14 cellular contexts compared by ENCODE assay signal in the genomic region with DNA sequence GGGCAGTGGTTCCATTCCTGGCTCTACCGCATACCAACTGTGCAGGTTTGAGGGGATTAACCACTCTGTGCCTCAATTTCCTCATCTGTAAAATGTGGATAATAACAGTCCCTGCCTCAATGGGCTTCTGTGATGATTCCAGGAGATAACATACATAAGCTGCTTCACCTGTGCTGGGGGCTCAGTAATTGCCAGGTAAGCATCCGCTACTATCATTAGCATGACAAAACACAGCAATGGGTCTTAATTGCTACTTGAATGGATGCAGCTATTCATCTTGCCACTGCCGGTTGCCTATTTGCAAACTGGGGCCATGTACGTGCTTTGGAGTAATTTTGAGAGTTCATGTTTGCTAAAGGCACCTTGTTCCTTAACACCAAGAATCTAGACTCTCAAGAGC.
DNase-seq lines count a peak whose midpoint lies in the region; FAIRE-seq and TF ChIP-seq lines count a peak whose summit lies in the region.
"Had no signal": no experiment of that assay in that cellular context is flagged by ENCODE, and none has a peak within 500 bp of the region (broad histone marks: within the 10 kb centered on the region; RNA-seq: fewer than 3 reads in every experiment).

No MANE protein-coding gene starts in this region.

- DNase-seq in NCI-H1436 treated with DMSO at 0.1 percent for 48 hours (lab: John Stamatoyannopoulos, UW) (peak; percentile 18), H1 (ENCODE audit: low read depth in 1 of 2, low spot score in 2 of 2) (peak; percentile 58 to 60), iPS-NIHi7 (ENCODE audit: extremely low spot score) (peak; percentile 53), GM03348 (ENCODE audit: low spot score) (no peak), hepatic stellate cell (ENCODE audit: low spot score) (no peak)
- no peak for DNase-seq in activated CD8-positive, alpha-beta memory T cell treated with anti-CD3 and anti-CD28 coated beads, Interleukin-2, amount 50 U/mL, for 48 hours
- DNase-seq: Caco-2, DMS153, MV-4-11, NCI-H1694 treated with DMSO at 0.1 percent for 48 hours, NCI-H2107 had no signal

- H3K79me1 ChIP-seq in H1 (ENCODE audit: low read depth, low read length) = peaks cover 2% of the 10 kb centered on the region; the same call in 1 of the 2 replicates

- peak overlapping the region; percentile 91 for H2BK20ac ChIP-seq in H1 (ENCODE audit: low read length)

- TF ChIP-seq CTCF in H1 (IDR thresholded peaks at IDR 0.05; ENCODE audit: control extremely low read depth in 1 of 3, insufficient read depth in 1 of 3, low read depth in 1 of 3, low read length in 3 of 3) = no peak

- CTCF ChIA-PET in H1 (lab: Charles Lee; ENCODE audit: partially characterized antibody) = interaction anchor here (0.5 to 1.7 kb wide), 5 partner anchors 10 to 818 kb away, joined by 3 to 5 read pairs (median 4); no protein-coding TSS in a partner anchor

- POLR2A ChIA-PET in H1 (lab: Charles Lee; ENCODE audit: partially characterized antibody) = interaction anchor here (0.6 to 1.2 kb wide), 4 partner anchors 9 to 362 kb away, joined by 3 to 4 read pairs (median 4); no protein-coding TSS in a partner anchor

- H3K27ac ChIP-seq in HUES48 (ENCODE audit: low read depth, low read length) (peak overlapping the region; percentile 93), H1 (ENCODE audit: low read depth, low read length) (peak overlapping the region; percentile 31)
- H3K27ac ChIP-seq: RWPE1 had no signal

- no peaks in the 10 kb centered on the region; a peak in 1 of 4 replicates for H3K79me2 ChIP-seq in H1 (ENCODE audit: control insufficient read depth in 1 of 2, insufficient read depth in 2 of 2, low read length in 2 of 2)

- no peak overlapping the region for H2BK15ac ChIP-seq in H1 (ENCODE audit: low read length)

- no peaks in the 10 kb centered on the region for H3K27me3 ChIP-seq in HUES48 (ENCODE audit: control insufficient read depth, insufficient read depth, low read length)
- H3K27me3 ChIP-seq in H1 (replicated peaks in 1 of 4; ENCODE audit: control insufficient read depth in 3 of 4, extremely low read depth in 1 of 4, insufficient read depth in 3 of 4, low read length in 3 of 4) = no peaks in the 10 kb centered on the region

- H2BK12ac ChIP-seq in H1 (ENCODE audit: low read depth, low read length) = peak overlapping the region; percentile 96

- peak overlapping the region; percentile 49 for H4K5ac ChIP-seq in H1 (ENCODE audit: insufficient read length, low read depth, low read length)

- H3K36me3 ChIP-seq in HUES48 (ENCODE audit: control insufficient read depth, insufficient read depth, low read length) = no peaks in the 10 kb centered on the region
- H3K36me3 ChIP-seq in H1 (ENCODE audit: control insufficient read depth in 2 of 4, insufficient read depth in 4 of 4, low read length in 3 of 4) = peaks cover 0 to 5% (median 0%) of the 10 kb centered on the region in 4 experiments; a peak in 1 of 8 replicates

- peak; percentile 92 for FAIRE-seq in H1 (lab: Jason Lieb, UNC)
- FAIRE-seq: H54 had no signal

- no peak overlapping the region for H4K8ac ChIP-seq in H1 (ENCODE audit: extremely low read depth, insufficient read depth, low read length)

- H3K4me1 ChIP-seq in HUES48 (ENCODE audit: control insufficient read depth, insufficient read depth, low read length) (peaks cover 45% of the 10 kb centered on the region), H1 (replicated peaks in 1 of 4; ENCODE audit: control insufficient read depth in 3 of 4, insufficient read depth in 4 of 4, low read length in 3 of 4) (peaks cover 16 to 27% (median 22%) of the 10 kb centered on the region in 4 experiments)
- H3K4me1 ChIP-seq: Caco-2 had no signal

- H3K9ac ChIP-seq in HUES48 (ENCODE audit: low read depth, low read length) (peak overlapping the region; percentile 42; the same call in 1 of the 2 replicates), H1 (replicated peaks in 1 of 4; ENCODE audit: extremely low read depth in 1 of 4, low read depth in 3 of 4, low read length in 3 of 4) (no peak overlapping the region)

- H3K4me2 ChIP-seq in H1 (ENCODE audit: insufficient read depth in 1 of 2, low read depth in 2 of 2, low read length in 2 of 2) = peak overlapping the region; percentile 57 to 69

- 12% methylated on average over 4 of the region's 4 CpGs; no CpG with 5 or more reads in 1 of the 2 experiments for WGBS in H1 (ENCODE audit: extremely low coverage in 1 of 2, insufficient coverage in 1 of 2, insufficient read length in 1 of 2, insufficient replicate concordance in 2 of 2, low coverage in 1 of 2, low lambda C conversion rate in 2 of 2, missing lambda C conversion rate in 1 of 2), 2 experiments

- H3K14ac ChIP-seq in H1 (ENCODE audit: insufficient read length) = no peak overlapping the region

- H3K9me3 ChIP-seq in HUES48 (ENCODE audit: control insufficient read depth, insufficient read depth, low read length) = peaks cover 15% of the 10 kb centered on the region
- H3K9me3 ChIP-seq in H1 (ENCODE audit: insufficient read depth in 2 of 2, low read depth in 1 of 2, low read length in 1 of 2) = peaks cover 4 to 9% of the 10 kb centered on the region in 2 experiments; a peak in 2 of 4 replicates

- TF ChIP-seq EP300 in H1 (IDR thresholded peaks at IDR 0.05; ENCODE audit: borderline replicate concordance in 1 of 2, low read depth in 2 of 2, low read length in 2 of 2) = peak in 1 of 2 experiments; percentile 96; a peak in 2 of 3 replicates

- H3K4me3 ChIP-seq in HUES48 (ENCODE audit: low read depth, low read length) (peak overlapping the region; percentile 43), H1 (ENCODE audit: extremely low read depth in 1 of 4, insufficient read depth in 2 of 4, low read depth in 3 of 4, low read length in 4 of 4) (peak overlapping the region in 1 of 4 experiments; percentile 33; a peak in 2 of 8 replicates)

- H4K91ac ChIP-seq in H1 (replicated peaks; ENCODE audit: insufficient read length, low read length) = peak overlapping the region; percentile 94

- H3K18ac ChIP-seq in H1 (ENCODE audit: extremely low read depth, low read length) = peak overlapping the region; percentile 88; the same call in 1 of the 2 replicates

- H3K23ac ChIP-seq in H1 (ENCODE audit: insufficient read length) = no peak overlapping the region

- H3K56ac ChIP-seq in H1 (replicated peaks; ENCODE audit: insufficient read length, low read depth, low read length) = no peak overlapping the region

- no peak for TF ChIP-seq POLR2A in H1 (IDR thresholded peaks at IDR 0.05; ENCODE audit: control extremely low read depth in 1 of 2, low read depth in 2 of 2, low read length in 2 of 2)

- TF ChIP-seq RAD21 in H1 (IDR thresholded peaks at IDR 0.05 in 1 of 2, conservative IDR thresholded peaks at IDR 0.05 in 1 of 2; ENCODE audit: low read depth in 2 of 2, low read length in 2 of 2) = no peak; a peak in 1 of 4 replicates

- H2AFZ ChIP-seq in H1 (ENCODE audit: low read length) = no peak overlapping the region

- H3K23me2 ChIP-seq in H1 (ENCODE audit: low read depth, low read length) = no peaks in the 10 kb centered on the region

- H3K4ac ChIP-seq in H1 (replicated peaks; ENCODE audit: insufficient read length, low read depth, low read length) = peak overlapping the region; percentile 47

- H4K20me1 ChIP-seq in H1 (replicated peaks in 1 of 2; ENCODE audit: control insufficient read depth in 1 of 2, insufficient read depth in 2 of 2, low read length in 2 of 2) = no peaks in the 10 kb centered on the region

- peak overlapping the region; percentile 96; the same call in 1 of the 2 replicates for H2BK5ac ChIP-seq in H1 (ENCODE audit: low read depth, low read length)

- H2AK5ac ChIP-seq in H1 (ENCODE audit: low read depth, low read length) = peak overlapping the region; percentile 69; the same call in 1 of the 2 replicates

- H2BK120ac ChIP-seq in H1 (replicated peaks; ENCODE audit: low read depth, low read length) = peak overlapping the region; percentile 93

TF ChIP-seq in H1, 55 proteins besides CTCF, POLR2A, EP300 and RAD21 (continues in another document):
- TF ChIP-seq NRF1 (IDR thresholded peaks at IDR 0.05; ENCODE audit: low read depth, low read length) (no peak), HDAC2 (IDR thresholded peaks at IDR 0.05; ENCODE audit: borderline replicate concordance in 1 of 2, low read depth in 2 of 2, low read length in 2 of 2) (peak; percentile 73 to 78; a peak in 2 of 4 replicates), BCL11A (IDR thresholded peaks at IDR 0.05; ENCODE audit: low read depth in 2 of 2, low read length in 2 of 2) (peak in 1 of 2 experiments; percentile 42), E2F6 (IDR thresholded peaks at IDR 0.05) (no peak), SIRT6 (IDR thresholded peaks at IDR 0.05; ENCODE audit: low read length) (no peak), BRCA1 (IDR thresholded peaks at IDR 0.05; ENCODE audit: low read depth, low read length) (no peak), TEAD4 (IDR thresholded peaks at IDR 0.05; ENCODE audit: low read depth, low read length) (peak; percentile 23; the same call in 1 of the 2 replicates), SP4 (IDR thresholded peaks at IDR 0.05; ENCODE audit: low read length) (no peak), JUND (IDR thresholded peaks at IDR 0.05; ENCODE audit: low read length) (peak; percentile 61; the same call in 1 of the 2 replicates), TBP (IDR thresholded peaks at IDR 0.05; ENCODE audit: low read depth, low read length) (no peak), SP1 (IDR thresholded peaks at IDR 0.05; ENCODE audit: low read depth, low read length) (peak; percentile 86), POU5F1 (IDR thresholded peaks at IDR 0.05; ENCODE audit: low read depth, low read length) (peak; percentile 98), GTF2F1 (IDR thresholded peaks at IDR 0.05; ENCODE audit: borderline replicate concordance, low read depth, low read length) (no peak), ATF2 (IDR thresholded peaks at IDR 0.05; ENCODE audit: low read length) (peak; percentile 19; the same call in 1 of the 2 replicates), SP2 (IDR thresholded peaks at IDR 0.05; ENCODE audit: low read length) (no peak)

Comparison
In these comparisons a context has a peak if more than half of its experiments do, and no peak if none do; other contexts are left out.
1. DNase-seq: peak in NCI-H1436 treated with DMSO at 0.1 percent for 48 hours (single experiment), H1 (2 of 2) and iPS-NIHi7 (single experiment); none in GM03348 (single experiment), activated CD8-positive, alpha-beta memory T cell treated with anti-CD3 and anti-CD28 coated beads, Interleukin-2, amount 50 U/mL, for 48 hours (single experiment) and hepatic stellate cell (single experiment).